In genomic region chr3:146421814-146422748, GRCh38 we compare ENCODE assay signal across 16 cellular contexts. TPM values are rescaled to one million over a fixed set of nuclear protein-coding genes. Genes with fewer than 3 reads are reported as not detected.
A peak's percentile ranks its signal among the peaks of the same experiment; 100 is the strongest.
DNase-seq lines count a peak whose midpoint lies in the region; ATAC-seq and TF ChIP-seq lines count a peak whose summit lies in the region.
"Had no signal": no experiment of that assay in that cellular context is flagged by ENCODE, and none has a peak within 500 bp of the region (broad histone marks: within the 10 kb centered on the region; RNA-seq: fewer than 3 reads in every experiment).

No MANE protein-coding gene starts in this region.

- H3K27me3 ChIP-seq in SJSA1 (replicated peaks), result no peaks in the 10 kb centered on the region
- H3K27me3 ChIP-seq in prostate gland (replicated peaks; ENCODE audit: insufficient read depth), result no peaks in the 10 kb centered on the region
- H3K27me3 ChIP-seq in right cardiac atrium (ENCODE audit: control insufficient read depth, insufficient read depth), result no peaks in the 10 kb centered on the region
- H3K27me3 ChIP-seq: SJCRH30 had no signal

- intact Hi-C loops in prostate gland (cut with DNase I), result no loop called here
- intact Hi-C loops in right cardiac atrium (cut with DNase I), result no loop called here

- peak overlapping the region; percentile 53 for H3K27ac ChIP-seq in SJSA1
- no peak overlapping the region for H3K27ac ChIP-seq in prostate gland
- no peak overlapping the region for H3K27ac ChIP-seq in right cardiac atrium (ENCODE audit: low read length)
- H3K27ac ChIP-seq: SJCRH30, WERI-Rb-1 had no signal

- TF ChIP-seq POLR2A in prostate gland (IDR thresholded peaks at IDR 0.05), result no peak

- H3K4me3 ChIP-seq in SJSA1, result no peak overlapping the region
- H3K4me3 ChIP-seq in prostate gland, result no peak overlapping the region
- H3K4me3 ChIP-seq in right cardiac atrium (ENCODE audit: low read length), result no peak overlapping the region
- H3K4me3 ChIP-seq: SJCRH30 had no signal

- H3K9me3 ChIP-seq in SJSA1 (replicated peaks) (no peaks in the 10 kb centered on the region), prostate gland (no peaks in the 10 kb centered on the region), right cardiac atrium (ENCODE audit: control insufficient read depth, low read length) (no peaks in the 10 kb centered on the region)
- H3K9me3 ChIP-seq: SJCRH30 had no signal

- H3K4me1 ChIP-seq in SJSA1 (replicated peaks) (peaks cover 23% of the 10 kb centered on the region), prostate gland (replicated peaks) (no peaks in the 10 kb centered on the region), right cardiac atrium (ENCODE audit: control insufficient read depth, insufficient read depth, low read length) (no peaks in the 10 kb centered on the region)
- H3K4me1 ChIP-seq: SJCRH30 had no signal

- no peak for TF ChIP-seq CTCF in prostate gland (IDR thresholded peaks at IDR 0.05)

- 53% methylated on average over 5 of the region's 5 CpGs for WGBS in prostate gland
- 78% methylated on average over 5 of the region's 5 CpGs for WGBS in right cardiac atrium

- peak; percentile 7 for DNase-seq in GM03348 (ENCODE audit: low spot score)
- peak; percentile 45 to 50 for DNase-seq in SJSA1 (ENCODE audit: low read depth in 1 of 2, low spot score in 2 of 2)
- DNase-seq in prostate gland (ENCODE audit: low spot score), result peak; percentile 8
- DNase-seq in central memory CD4-positive, alpha-beta T cell, result no peak
- no peak for DNase-seq in OCI-M1 (lab: John Stamatoyannopoulos, UW)
- no peak for DNase-seq in right cardiac atrium
- DNase-seq: CD8-positive, alpha-beta memory T cell; endodermal cell; midbrain; NCI-H526; retina; SJCRH30; WERI-Rb-1 had no signal

- peak; percentile 74 for ATAC-seq in esophagus mucosa
- no peak for ATAC-seq in HG02571 (IDR thresholded peaks at IDR 0.05; ENCODE audit: unreplicated experiment)
- ATAC-seq in right cardiac atrium, result no peak

- no peaks in the 10 kb centered on the region for H3K36me3 ChIP-seq in SJSA1
- no peaks in the 10 kb centered on the region for H3K36me3 ChIP-seq in prostate gland
- H3K36me3 ChIP-seq: SJCRH30, WERI-Rb-1 had no signal

RNA-seq across cellular contexts. Expression of gene PLSCR2, which starts 47.3 kb away (rescaled TPM):
- total RNA-seq in SJSA1 (2014; rRNA removed; shearing (Covaris generic)), result not detected in 2 replicates
- total RNA-seq in esophagus mucosa (0.12 TPM), prostate gland (under 1 TPM in 1 of 2 donors, not detected in 1; 0.51 TPM), right cardiac atrium (under 1 TPM in 1 of 4 donors, not detected in 3; 0.23 TPM)
- not detected for polyA plus RNA-seq in right cardiac atrium
- total RNA-seq: CD8-positive, alpha-beta memory T cell; SJCRH30; temporal lobe had no signal
- polyA plus RNA-seq: CD8-positive, alpha-beta memory T cell had no signal

Comparison
In these comparisons a context has a peak if more than half of its experiments do, and no peak if none do; other contexts are left out.
1. DNase-seq: peak in GM03348 (single experiment), SJSA1 (2 of 2) and prostate gland (single experiment); none in central memory CD4-positive, alpha-beta T cell (single experiment), OCI-M1 (single experiment) and right cardiac atrium (0 of 3).